In genomic region chr3:61005591-61005990, GRCh38 we compare ENCODE assay signal across 30 cellular contexts.
"Had no signal": no experiment of that assay in that cellular context is flagged by ENCODE, and none has a peak within 500 bp of the region (broad histone marks: within the 10 kb centered on the region; RNA-seq: fewer than 3 reads in every experiment).

No MANE protein-coding gene starts in this region.

- H3K27me3 ChIP-seq: ascending aorta, breast epithelium, cardiac muscle cell, dorsolateral prefrontal cortex, gastrocnemius medialis had no signal

- H3K27ac Mint-ChIP-seq: activated CD4-positive, alpha-beta memory T cell treated with anti-CD3 and anti-CD28 coated beads, Interleukin-2, amount 10 ng/mL, durations not matched to agents 7 days and 5 days; activated CD4-positive, alpha-beta T cell treated with anti-CD3 and anti-CD28 coated beads, Interleukin-2, amount 10 ng/mL, durations not matched to agents 7 days and 5 days; activated naive CD4-positive, alpha-beta T cell treated with anti-CD3 and anti-CD28 coated beads, Interleukin-2, amount 10 ng/mL, durations not matched to agents 7 days and 5 days; activated naive CD4-positive, alpha-beta T cell treated with anti-CD3 and anti-CD28 coated beads, Interleukin-2, amount 50 U/mL, for 72 hours; activated naive CD8-positive, alpha-beta T cell treated with anti-CD3 and anti-CD28 coated beads, Interleukin-2, amount 10 ng/mL, durations not matched to agents 7 days and 5 days; activated T-cell treated with anti-CD3 and anti-CD28 coated beads, Interleukin-2, amount 50 U/mL, for 24 hours; activated T-cell treated with anti-CD3 and anti-CD28 coated beads, Interleukin-2, amount 50 U/mL, for 72 hours; brain; dendritic cell treated with granulocyte-macrophage colony-stimulating factor and Interleukin-4, amounts not matched to agents 40 ng/mL and 50 ng/mL, for 4 days; endodermal cell; T-helper 17 cell had no signal

- H3K27me3 Mint-ChIP-seq: activated CD4-positive, alpha-beta memory T cell treated with anti-CD3 and anti-CD28 coated beads, Interleukin-2, amount 10 ng/mL, durations not matched to agents 7 days and 5 days; activated CD4-positive, alpha-beta T cell treated with anti-CD3 and anti-CD28 coated beads, Interleukin-2, amount 10 ng/mL, durations not matched to agents 7 days and 5 days; activated naive CD4-positive, alpha-beta T cell treated with anti-CD3 and anti-CD28 coated beads, Interleukin-2, amount 10 ng/mL, durations not matched to agents 7 days and 5 days; activated naive CD8-positive, alpha-beta T cell treated with anti-CD3 and anti-CD28 coated beads, Interleukin-2, amount 10 ng/mL, durations not matched to agents 7 days and 5 days; activated T-cell treated with anti-CD3 and anti-CD28 coated beads, Interleukin-2, amount 50 U/mL, for 24 hours; dendritic cell treated with granulocyte-macrophage colony-stimulating factor and Interleukin-4, amounts not matched to agents 40 ng/mL and 50 ng/mL, for 4 days; T-helper 17 cell had no signal

- H3K4me1 ChIP-seq: ascending aorta, breast epithelium, gastrocnemius medialis had no signal

- H3K4me3 ChIP-seq: ascending aorta, breast epithelium, cardiac muscle cell, coronary artery, dorsolateral prefrontal cortex, gastrocnemius medialis had no signal

- ATAC-seq: activated naive CD4-positive, alpha-beta T cell treated with anti-CD3 and anti-CD28 coated beads, Interleukin-2, amount 50 U/mL, for 72 hours; activated T-cell treated with anti-CD3 and anti-CD28 coated beads, Interleukin-2, amount 50 U/mL, for 72 hours; esophagus mucosa; gastrocnemius medialis; T-helper 17 cell had no signal

- H3K9me3 ChIP-seq: ascending aorta, breast epithelium, gastrocnemius medialis had no signal

- H3K4me1 Mint-ChIP-seq: activated CD4-positive, alpha-beta memory T cell treated with anti-CD3 and anti-CD28 coated beads, Interleukin-2, amount 10 ng/mL, durations not matched to agents 7 days and 5 days; activated CD4-positive, alpha-beta T cell treated with anti-CD3 and anti-CD28 coated beads, Interleukin-2, amount 10 ng/mL, durations not matched to agents 7 days and 5 days; activated naive CD4-positive, alpha-beta T cell treated with anti-CD3 and anti-CD28 coated beads, Interleukin-2, amount 10 ng/mL, durations not matched to agents 7 days and 5 days; activated naive CD8-positive, alpha-beta T cell treated with anti-CD3 and anti-CD28 coated beads, Interleukin-2, amount 10 ng/mL, durations not matched to agents 7 days and 5 days had no signal

- H3K36me3 Mint-ChIP-seq: activated naive CD4-positive, alpha-beta T cell treated with anti-CD3 and anti-CD28 coated beads, Interleukin-2, amount 10 ng/mL, durations not matched to agents 7 days and 5 days; activated naive CD4-positive, alpha-beta T cell treated with anti-CD3 and anti-CD28 coated beads, Interleukin-2, amount 50 U/mL, for 72 hours; activated naive CD8-positive, alpha-beta T cell treated with anti-CD3 and anti-CD28 coated beads, Interleukin-2, amount 10 ng/mL, durations not matched to agents 7 days and 5 days; brain had no signal

- DNase-seq: activated CD4-positive, alpha-beta memory T cell treated with anti-CD3 and anti-CD28 coated beads, Interleukin-2, amount 10 ng/mL, durations not matched to agents 7 days and 5 days; activated CD4-positive, alpha-beta T cell treated with anti-CD3 and anti-CD28 coated beads for 1 hour; activated CD4-positive, alpha-beta T cell treated with anti-CD3 and anti-CD28 coated beads for 4 hours; activated CD4-positive, alpha-beta T cell treated with anti-CD3 and anti-CD28 coated beads, Interleukin-2, amount 10 ng/mL, durations not matched to agents 7 days and 5 days; activated CD4-positive, alpha-beta T cell treated with anti-CD3 and anti-CD28 coated beads, Interleukin-2, amount 50 U/mL, for 4 hours; activated CD8-positive, alpha-beta memory T cell treated with anti-CD3 and anti-CD28 coated beads, Interleukin-2, amount 50 U/mL, for 48 hours; activated gamma-delta T cell; activated naive CD4-positive, alpha-beta T cell; activated naive CD4-positive, alpha-beta T cell treated with anti-CD3 and anti-CD28 coated beads, Interleukin-2, amount 10 ng/mL, durations not matched to agents 7 days and 5 days; activated naive CD8-positive, alpha-beta T cell treated with anti-CD3 and anti-CD28 coated beads, Interleukin-2, amount 10 ng/mL, durations not matched to agents 7 days and 5 days; activated T-cell treated with anti-CD3 and anti-CD28 coated beads for 4 hours; activated T-cell treated with anti-CD3 and anti-CD28 coated beads, Interleukin-2, amount 50 U/mL, for 24 hours; activated T-cell treated with anti-CD3 and anti-CD28 coated beads, Interleukin-2, amount 50 U/mL, for 72 hours; central memory CD4-positive, alpha-beta T cell; dorsolateral prefrontal cortex; effector memory CD4-positive, alpha-beta T cell; endodermal cell; foreskin fibroblast; gastrocnemius medialis; glutamatergic neuron; T-helper 1 cell; T-helper 17 cell had no signal

- H3K27ac ChIP-seq: ascending aorta, breast epithelium, cardiac muscle cell, coronary artery, dorsolateral prefrontal cortex, gastrocnemius medialis had no signal

- H3K4me3 Mint-ChIP-seq: activated CD4-positive, alpha-beta memory T cell treated with anti-CD3 and anti-CD28 coated beads, Interleukin-2, amount 10 ng/mL, durations not matched to agents 7 days and 5 days; activated CD4-positive, alpha-beta T cell treated with anti-CD3 and anti-CD28 coated beads, Interleukin-2, amount 10 ng/mL, durations not matched to agents 7 days and 5 days; activated naive CD4-positive, alpha-beta T cell treated with anti-CD3 and anti-CD28 coated beads, Interleukin-2, amount 10 ng/mL, durations not matched to agents 7 days and 5 days; activated naive CD8-positive, alpha-beta T cell treated with anti-CD3 and anti-CD28 coated beads, Interleukin-2, amount 10 ng/mL, durations not matched to agents 7 days and 5 days; activated T-cell treated with anti-CD3 and anti-CD28 coated beads, Interleukin-2, amount 50 U/mL, for 24 hours; activated T-cell treated with anti-CD3 and anti-CD28 coated beads, Interleukin-2, amount 50 U/mL, for 72 hours; brain; dendritic cell treated with granulocyte-macrophage colony-stimulating factor and Interleukin-4, amounts not matched to agents 40 ng/mL and 50 ng/mL, for 4 days; endodermal cell; T-helper 17 cell had no signal

- H3K9me3 Mint-ChIP-seq: activated naive CD4-positive, alpha-beta T cell treated with anti-CD3 and anti-CD28 coated beads, Interleukin-2, amount 10 ng/mL, durations not matched to agents 7 days and 5 days; activated naive CD4-positive, alpha-beta T cell treated with anti-CD3 and anti-CD28 coated beads, Interleukin-2, amount 50 U/mL, for 72 hours; activated T-cell treated with anti-CD3 and anti-CD28 coated beads, Interleukin-2, amount 50 U/mL, for 24 hours; activated T-cell treated with anti-CD3 and anti-CD28 coated beads, Interleukin-2, amount 50 U/mL, for 72 hours; brain; dendritic cell treated with granulocyte-macrophage colony-stimulating factor and Interleukin-4, amounts not matched to agents 40 ng/mL and 50 ng/mL, for 4 days; endodermal cell had no signal

- H3K36me3 ChIP-seq: ascending aorta, breast epithelium, cardiac muscle cell, gastrocnemius medialis had no signal
